In the genomic region with DNA sequence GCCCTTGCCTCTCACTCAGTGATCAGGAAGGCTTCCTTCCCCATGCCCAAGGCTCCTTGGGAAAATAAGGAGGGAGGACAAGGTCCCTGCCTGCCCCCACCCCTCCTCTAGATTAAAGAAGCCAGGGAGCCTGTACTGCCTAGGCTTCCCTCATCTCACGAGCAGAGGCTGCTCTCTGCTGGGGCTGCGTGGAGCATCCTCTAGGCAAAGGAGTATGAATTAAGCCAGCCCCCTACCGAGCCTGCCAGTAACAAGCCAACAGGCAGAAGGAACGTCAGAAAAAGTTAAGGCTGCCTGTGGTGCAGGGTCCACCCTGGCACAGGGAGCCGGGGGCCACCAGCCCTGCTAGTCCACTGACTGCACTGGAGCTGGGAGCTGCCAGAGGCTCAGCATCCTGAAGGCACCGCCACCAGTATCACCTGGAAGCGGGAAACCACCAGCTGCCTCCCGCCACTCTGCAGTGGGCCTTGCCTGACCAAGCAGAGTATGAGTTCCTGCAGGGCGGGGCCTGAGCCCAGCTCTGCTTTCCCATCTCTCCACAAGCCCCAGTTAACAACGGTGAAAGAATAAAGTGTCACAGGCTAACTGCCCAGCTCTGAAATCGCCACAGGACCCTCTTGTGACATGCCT, we compare ENCODE assay signal across 1 cellular context.
TF ChIP-seq lines count a peak whose summit lies in the region.

No MANE protein-coding gene starts in this region.

TF ChIP-seq in HEK293T, 16 proteins besides CTCF, POLR2A, EP300 and RAD21 (continued from another document):
- TF ChIP-seq LEF1 (IDR thresholded peaks at IDR 0.05; ENCODE audit: borderline replicate concordance): no peak
- TF ChIP-seq CTBP1 (IDR thresholded peaks at IDR 0.05; ENCODE audit: borderline replicate concordance): no peak
- TF ChIP-seq L3MBTL2 (conservative IDR thresholded peaks at IDR 0.05): no peak
- no peak for TF ChIP-seq ELF4 (IDR thresholded peaks at IDR 0.05)
- no peak for TF ChIP-seq TARDBP (IDR thresholded peaks at IDR 0.05)
- TF ChIP-seq NFRKB (IDR thresholded peaks at IDR 0.05): no peak
- no peak for TF ChIP-seq SP1 (IDR thresholded peaks at IDR 0.05)
- TF ChIP-seq FOXM1 (IDR thresholded peaks at IDR 0.05; ENCODE audit: borderline replicate concordance): no peak
- no peak for TF ChIP-seq BHLHE40 (IDR thresholded peaks at IDR 0.05; ENCODE audit: borderline replicate concordance)
TF ChIP-seq in HEK293T: peak in this region for 0.
